8 cellular contexts compared by ENCODE assay signal in the genomic region with DNA sequence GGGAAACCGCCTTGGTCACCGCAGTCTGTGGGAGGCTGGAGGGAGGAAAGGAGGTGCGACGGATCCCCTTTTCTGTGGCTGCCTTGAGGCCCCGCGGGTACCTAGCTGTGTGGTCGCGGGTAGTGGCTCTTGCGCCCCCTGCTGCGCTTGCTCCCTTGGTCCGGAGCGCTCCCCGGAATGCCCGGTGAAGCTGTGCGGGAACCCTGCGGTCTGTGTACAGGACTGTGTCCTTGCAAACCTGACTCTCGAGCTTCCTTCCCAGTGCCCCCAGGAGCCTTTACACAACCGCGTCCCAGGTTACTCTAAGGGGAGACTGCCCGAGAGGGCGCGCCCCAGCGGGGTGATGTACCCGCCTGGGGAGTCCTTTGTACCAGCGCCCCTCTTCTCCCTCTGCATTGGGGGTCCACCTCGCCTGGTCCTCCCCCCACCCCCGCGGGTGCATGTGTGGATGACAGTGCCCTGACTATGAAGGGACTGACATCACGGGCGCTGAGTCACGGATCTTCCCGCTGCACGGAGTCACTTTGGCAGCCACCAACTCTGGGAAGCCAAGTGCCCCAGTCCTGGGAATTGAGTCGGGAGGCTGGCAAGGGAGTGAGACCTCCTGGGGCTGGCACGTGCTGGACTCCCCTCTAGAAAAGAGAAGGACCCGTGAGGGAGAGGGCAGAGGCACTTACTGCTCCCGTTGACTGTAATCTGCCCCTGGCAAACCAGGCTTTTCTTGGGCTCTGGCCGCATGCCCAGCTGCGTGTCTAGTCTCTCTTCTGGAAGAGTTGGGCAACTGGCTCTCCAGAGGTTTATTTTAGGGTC. TPM values are rescaled to one million over a fixed set of nuclear protein-coding genes. Genes with fewer than 3 reads are reported as not detected.
DNase-seq lines count a peak whose midpoint lies in the region; ATAC-seq and TF ChIP-seq lines count a peak whose summit lies in the region.

No MANE protein-coding gene starts in this region.

- H3K9me3 Mint-ChIP-seq in CD8-positive, alpha-beta T cell = no peaks in the 10 kb centered on the region
- no peaks in the 10 kb centered on the region for H3K9me3 Mint-ChIP-seq in activated T-cell treated with anti-CD3 and anti-CD28 coated beads, Interleukin-2, amount 50 U/mL, for 72 hours
- H3K9me3 Mint-ChIP-seq in neural crest cell = no peaks in the 10 kb centered on the region

- CTCF ChIA-PET in CD8-positive, alpha-beta T cell (lab: Charles Lee) = interaction anchor here (0.6 to 5.4 kb wide), 19 partner anchors 9 to 78 kb away, joined by 3 to 52 read pairs (median 4); no protein-coding TSS in a partner anchor

- TF ChIP-seq CTCF in CD8-positive, alpha-beta T cell (IDR thresholded peaks at IDR 0.05) = no peak
- TF ChIP-seq CTCF in fibroblast of villous mesenchyme (IDR thresholded peaks at IDR 0.05; ENCODE audit: insufficient read depth, low read depth, low read length) = peak; percentile 49
- TF ChIP-seq CTCF in neural crest cell (conservative IDR thresholded peaks at IDR 0.05) = peak; percentile 50
- peak in 3 of 6 experiments; percentile 24 to 32 (median 28) for TF ChIP-seq CTCF in thyroid gland (IDR thresholded peaks at IDR 0.05)

- H3K27ac Mint-ChIP-seq in CD8-positive, alpha-beta T cell = peak overlapping the region; percentile 93
- H3K27ac Mint-ChIP-seq in activated T-cell treated with anti-CD3 and anti-CD28 coated beads, Interleukin-2, amount 50 U/mL, for 72 hours = peak overlapping the region; percentile 69
- H3K27ac Mint-ChIP-seq in neural crest cell (ENCODE audit: unreplicated experiment) = no peak overlapping the region

- H3K9me3 ChIP-seq in CD8-positive, alpha-beta T cell (ENCODE audit: low read length) = no peaks in the 10 kb centered on the region
- no peaks in the 10 kb centered on the region for H3K9me3 ChIP-seq in thyroid gland

- intact Hi-C loops in CD8-positive, alpha-beta T cell (cut with DNase I, micrococcal nuclease) = loop anchor here (1.0 to 5.0 kb wide), 9 partner anchors 13 to 546 kb away; partner anchors contain the start of gene UBE2Q1 (in 1 of the 2)
- intact Hi-C loops in thyroid gland (cut with DNase I) = loop anchor here (10.0 kb wide), 2 partner anchors 51 to 139 kb away; no protein-coding TSS in a partner anchor

- peak; percentile 7 for ATAC-seq in CD8-positive, alpha-beta T cell
- ATAC-seq in GM21528 (IDR thresholded peaks at IDR 0.05; ENCODE audit: low FRiP score, unreplicated experiment) = peak; percentile 19
- ATAC-seq in activated T-cell treated with anti-CD3 and anti-CD28 coated beads, Interleukin-2, amount 50 U/mL, for 72 hours (replicated peaks in 1 of 2) = peak; percentile 38 to 50

- peak overlapping the region; percentile 88 for H3K4me3 Mint-ChIP-seq in CD8-positive, alpha-beta T cell
- peak overlapping the region; percentile 78 to 93 for H3K4me3 Mint-ChIP-seq in activated T-cell treated with anti-CD3 and anti-CD28 coated beads, Interleukin-2, amount 50 U/mL, for 72 hours
- H3K4me3 Mint-ChIP-seq in neural crest cell = peak overlapping the region; percentile 70

- TF ChIP-seq POLR2A in thyroid gland (IDR thresholded peaks at IDR 0.05) = peak in 1 of 2 donors; percentile 23

- H3K4me1 ChIP-seq in CD8-positive, alpha-beta T cell (ENCODE audit: insufficient read depth, low read length) = peaks cover 71% of the 10 kb centered on the region
- H3K4me1 ChIP-seq in thyroid gland = peaks cover 25 to 31% of the 10 kb centered on the region in 2 donors

- peaks cover 83% of the 10 kb centered on the region for H3K4me1 Mint-ChIP-seq in CD8-positive, alpha-beta T cell (ENCODE audit: low read depth)
- H3K4me1 Mint-ChIP-seq in activated T-cell treated with anti-CD3 and anti-CD28 coated beads, Interleukin-2, amount 50 U/mL, for 72 hours (ENCODE audit: low read depth) = peaks cover 82% of the 10 kb centered on the region
- peaks cover 21% of the 10 kb centered on the region for H3K4me1 Mint-ChIP-seq in neural crest cell

- no peaks in the 10 kb centered on the region for H3K27me3 Mint-ChIP-seq in CD8-positive, alpha-beta T cell (ENCODE audit: low read depth)
- no peaks in the 10 kb centered on the region for H3K27me3 Mint-ChIP-seq in activated T-cell treated with anti-CD3 and anti-CD28 coated beads, Interleukin-2, amount 50 U/mL, for 72 hours (ENCODE audit: low read depth)
- peaks cover 57% of the 10 kb centered on the region for H3K27me3 Mint-ChIP-seq in neural crest cell (ENCODE audit: low read depth)

- POLR2A ChIA-PET in CD8-positive, alpha-beta T cell (lab: Charles Lee) = interaction anchor here (0.6 to 3.5 kb wide), 9 partner anchors 10 to 130 kb away, joined by 3 to 20 read pairs (median 3); no protein-coding TSS in a partner anchor

- H3K36me3 ChIP-seq in CD8-positive, alpha-beta T cell (ENCODE audit: insufficient read depth, low read length) = no peaks in the 10 kb centered on the region
- no peaks in the 10 kb centered on the region for H3K36me3 ChIP-seq in thyroid gland

- peaks cover 10% of the 10 kb centered on the region for H3K36me3 Mint-ChIP-seq in CD8-positive, alpha-beta T cell
- H3K36me3 Mint-ChIP-seq in activated T-cell treated with anti-CD3 and anti-CD28 coated beads, Interleukin-2, amount 50 U/mL, for 72 hours (ENCODE audit: insufficient read depth in 2 of 2) = no peaks in the 10 kb centered on the region
- no peaks in the 10 kb centered on the region for H3K36me3 Mint-ChIP-seq in neural crest cell (ENCODE audit: low read depth)

- peak overlapping the region; percentile 57 for H3K27ac ChIP-seq in CD8-positive, alpha-beta T cell (ENCODE audit: low read depth, low read length)
- H3K27ac ChIP-seq in thyroid gland = peak overlapping the region; percentile 79 to 97 (median 94)

- H3K4me3 ChIP-seq in CD8-positive, alpha-beta T cell (ENCODE audit: low read depth, low read length) = peak overlapping the region; percentile 48
- peak overlapping the region; percentile 70 for H3K4me3 ChIP-seq in fibroblast of villous mesenchyme (ENCODE audit: low read depth, low read length)
- H3K4me3 ChIP-seq in thyroid gland (replicated peaks in 1 of 3) = peak overlapping the region; percentile 3 to 75 (median 33)

- DNase-seq in CD8-positive, alpha-beta T cell = peak in 6 of 7 experiments; percentile 21 to 71 (median 58)
- DNase-seq in NOMO-1 (lab: John Stamatoyannopoulos, UW; ENCODE audit: unreplicated experiment in 2 of 2) (peak; percentile 46 to 49), fibroblast of villous mesenchyme (ENCODE audit: low read depth) (peak; percentile 66), neural crest cell (ENCODE audit: low read depth, low spot score) (peak; percentile 56), thyroid gland (peak; percentile 83 to 86), DMS153 treated with DMSO at 0.1 percent for 48 hours (lab: John Stamatoyannopoulos, UW; ENCODE audit: unreplicated experiment) (no peak)
- DNase-seq in activated T-cell treated with anti-CD3 and anti-CD28 coated beads, Interleukin-2, amount 50 U/mL, for 72 hours = peak; percentile 72 to 74

- no peaks in the 10 kb centered on the region for H3K27me3 ChIP-seq in CD8-positive, alpha-beta T cell (ENCODE audit: insufficient read depth, low read length)
- no peaks in the 10 kb centered on the region for H3K27me3 ChIP-seq in thyroid gland

- 5 to 7% methylated on average over 6 to 25 of the region's 39 CpGs for WGBS in thyroid gland, 2 donors

RNA-seq across cellular contexts. Expression of gene IL6R, which starts 0.8 kb away (rescaled TPM):
- total RNA-seq in CD8-positive, alpha-beta T cell = 10 to 100 TPM in 1 of 2 experiments, 1 to 10 TPM in 1; 10.0 to 12.0 TPM
- 10 to 100 TPM in 1 of 2 donors, 1 to 10 TPM in 1; 5.7 to 12.6 TPM for total RNA-seq in activated T-cell treated with anti-CD3 and anti-CD28 coated beads, Interleukin-2, amount 50 U/mL, for 72 hours
- total RNA-seq in fibroblast of villous mesenchyme (11.6 and 30.2 TPM in 2 replicates), neural crest cell (0.07 and 0.09 TPM in 2 replicates), thyroid gland (10 to 100 TPM in 1 of 4 donors, 1 to 10 TPM in 3; 4.4 to 15.3 (median 7.4) TPM)
